15 cellular contexts compared by ENCODE assay signal in genomic region chr21:16608209-16608830, GRCh38.
DNase-seq lines count a peak whose midpoint lies in the region; ATAC-seq, FAIRE-seq and TF ChIP-seq lines count a peak whose summit lies in the region.
"Had no signal": no experiment of that assay in that cellular context is flagged by ENCODE, and none has a peak within 500 bp of the region (broad histone marks: within the 10 kb centered on the region; RNA-seq: fewer than 3 reads in every experiment).

No MANE protein-coding gene starts in this region.

- CTCF ChIA-PET in WTC11 (lab: Charles Lee) = interaction anchor here (0.8 kb wide), 1 partner anchor 153 kb away, joined by 3 read pairs; no protein-coding TSS in a partner anchor
- CTCF ChIA-PET in CD4-positive, alpha-beta T cell (lab: Charles Lee) = no interaction called here

- H3K36me3 ChIP-seq in small intestine (ENCODE audit: control insufficient read depth in 2 of 2, insufficient read depth in 2 of 2, low read length in 2 of 2) (no peaks in the 10 kb centered on the region), pancreas (no peaks in the 10 kb centered on the region)
- H3K36me3 ChIP-seq: neutrophil had no signal

- H4K20me1 ChIP-seq in H9 (ENCODE audit: control insufficient read depth, insufficient read depth, insufficient read length) = no peaks in the 10 kb centered on the region

- H3K36me3 Mint-ChIP-seq in H9 (ENCODE audit: insufficient read depth in 1 of 3, low read depth in 3 of 3) (no peaks in the 10 kb centered on the region), WTC11 (no peaks in the 10 kb centered on the region)
- H3K36me3 Mint-ChIP-seq in CD4-positive, alpha-beta T cell (ENCODE audit: low read depth) = no peaks in the 10 kb centered on the region

- no peak overlapping the region for H2BK12ac ChIP-seq in H9 (ENCODE audit: insufficient read length, low read depth, low read length)

- H3K9me3 Mint-ChIP-seq in H9 (no peaks in the 10 kb centered on the region), WTC11 (no peaks in the 10 kb centered on the region)
- no peaks in the 10 kb centered on the region for H3K9me3 Mint-ChIP-seq in CD4-positive, alpha-beta T cell

- H3K9ac ChIP-seq in H9 (ENCODE audit: extremely low read depth, insufficient read length, low read length) = no peak overlapping the region

- no peak overlapping the region for H4K8ac ChIP-seq in H9 (replicated peaks; ENCODE audit: insufficient read length, low read depth, low read length)

- H3K27ac ChIP-seq in H9 (ENCODE audit: insufficient read length, low read depth, low read length) = no peak overlapping the region
- H3K27ac ChIP-seq in small intestine (ENCODE audit: low read depth in 1 of 2, low read length in 1 of 2) = no peak overlapping the region
- H3K27ac ChIP-seq in CD4-positive, alpha-beta T cell (ENCODE audit: low read depth, low read length) = no peak overlapping the region
- H3K27ac ChIP-seq in pancreas = no peak overlapping the region
- H3K27ac ChIP-seq: neutrophil had no signal

- H3K23ac ChIP-seq in H9 (ENCODE audit: insufficient read length, low read depth, low read length) = no peak overlapping the region

- H2BK120ac ChIP-seq in H9 (ENCODE audit: low read depth, low read length, poor library complexity, severe bottlenecking) = no peak overlapping the region

- intact Hi-C loops in CD4-positive, alpha-beta T cell (cut with DNase I, micrococcal nuclease) = no loop called here
- intact Hi-C loops in pancreas (cut with DNase I) = no loop called here

- no peaks in the 10 kb centered on the region for H3K9me3 ChIP-seq in H9 (ENCODE audit: control insufficient read depth, low read depth, low read length)
- peaks cover 2% of the 10 kb centered on the region for H3K9me3 ChIP-seq in small intestine (ENCODE audit: control insufficient read depth, low read depth)
- H3K9me3 ChIP-seq in CD4-positive, alpha-beta T cell (ENCODE audit: control insufficient read depth, low read length) = no peaks in the 10 kb centered on the region
- no peaks in the 10 kb centered on the region for H3K9me3 ChIP-seq in pancreas
- H3K9me3 ChIP-seq: neutrophil had no signal

- H2AFZ ChIP-seq in H9 (ENCODE audit: low read length) = no peak overlapping the region

- no peak overlapping the region for H3K4me2 ChIP-seq in H9 (ENCODE audit: insufficient read depth, insufficient read length, low read length)

- no peak overlapping the region for H2AK5ac ChIP-seq in H9 (ENCODE audit: insufficient read length, low read length)

- no peaks in the 10 kb centered on the region for H3K79me2 ChIP-seq in H9 (ENCODE audit: insufficient read depth, low read length)

- H4K5ac ChIP-seq in H9 (ENCODE audit: insufficient read length, low read depth, low read length) = no peak overlapping the region

- H2BK20ac ChIP-seq in H9 (ENCODE audit: low read depth, low read length, poor library complexity, severe bottlenecking) = no peak overlapping the region

- no peak overlapping the region for H2BK15ac ChIP-seq in H9 (ENCODE audit: low read depth, low read length)

- H3K27me3 ChIP-seq in H9 (ENCODE audit: insufficient read depth, low read length) (no peaks in the 10 kb centered on the region), small intestine (ENCODE audit: control insufficient read depth in 2 of 2, insufficient read depth in 2 of 2, low read length in 2 of 2) (no peaks in the 10 kb centered on the region), pancreas (no peaks in the 10 kb centered on the region)
- H3K27me3 ChIP-seq in CD4-positive, alpha-beta T cell (ENCODE audit: control insufficient read depth, insufficient read depth, low read length) = no peaks in the 10 kb centered on the region
- H3K27me3 ChIP-seq: neutrophil had no signal

- H3K14ac ChIP-seq in H9 (ENCODE audit: insufficient read depth, low read length) = no peak overlapping the region

- ATAC-seq in WTC11 = peak; percentile 90
- ATAC-seq in CD4-positive, alpha-beta T cell (ENCODE audit: poor library complexity) = no peak
- ATAC-seq in pancreas = no peak

- DNase-seq in ACHN (peak; percentile 33), H9 (no peak), WTC11 (ENCODE audit: low spot score) (no peak), iPS-NIHi11 (ENCODE audit: low spot score) (peak; percentile 40), NCI-H2196 (lab: John Stamatoyannopoulos, UW; ENCODE audit: unreplicated experiment) (no peak), small intestine (no peak), pancreas (no peak)
- DNase-seq in CD4-positive, alpha-beta T cell = no peak
- DNase-seq: activated CD4-positive, alpha-beta T cell treated with anti-CD3 and anti-CD28 coated beads, Interleukin-2, amount 50 U/mL, for 48 hours; activated gamma-delta T cell treated with Interleukin-2 at 50 U/mL for 16 hours; C1 segment of cervical spinal cord; foreskin fibroblast; NCI-H187 had no signal

- POLR2A ChIA-PET in WTC11 (lab: Charles Lee) = no interaction called here
- POLR2A ChIA-PET in CD4-positive, alpha-beta T cell (lab: Charles Lee) = no interaction called here

- FAIRE-seq in small intestine (lab: Jason Lieb, UNC) (no peak), pancreas (lab: Jason Lieb, UNC) (no peak)
- FAIRE-seq: colon had no signal

- in situ Hi-C loops in ACHN (cut with HindIII; ENCODE audit: low pct_ligation_motif_present, low pct_unique_long_range_greater_than_20kb, low sequenced_read_pairs) = no loop called here

- H3K4me1 ChIP-seq in H9 (ENCODE audit: insufficient read depth, low read length) = no peaks in the 10 kb centered on the region
- H3K4me1 ChIP-seq in small intestine (ENCODE audit: control insufficient read depth in 2 of 2, insufficient read depth in 1 of 2, low read depth in 1 of 2, low read length in 1 of 2) = no peaks in the 10 kb centered on the region
- no peaks in the 10 kb centered on the region for H3K4me1 ChIP-seq in pancreas

- no peaks in the 10 kb centered on the region for H3K79me1 ChIP-seq in H9 (ENCODE audit: insufficient read depth, low read depth, low read length, poor library complexity, severe bottlenecking)

- no CpG with 5 or more reads among the region's 3 CpGs for WGBS in H9 (ENCODE audit: extremely low coverage, insufficient read length, low lambda C conversion rate)
- WGBS in small intestine, 3 donors = 88 to 94% (median 90%) methylated on average over 3 of the region's 3 CpGs
- WGBS in pancreas, 2 donors = 89 to 94% methylated on average over 3 of the region's 3 CpGs

- H2BK5ac ChIP-seq in H9 (ENCODE audit: insufficient read length, low read length) = no peak overlapping the region

- no peak overlapping the region for H3K4me3 ChIP-seq in small intestine (ENCODE audit: low read depth in 1 of 2, low read length in 2 of 2)
- H3K4me3 ChIP-seq in pancreas = no peak overlapping the region

- H3K56ac ChIP-seq in H9 (ENCODE audit: insufficient read length, low read depth, low read length) = no peak overlapping the region

- TF ChIP-seq CTCF in H9 (conservative IDR thresholded peaks at IDR 0.05) = peak; percentile 70
- TF ChIP-seq CTCF in WTC11 (IDR thresholded peaks at IDR 0.05) = no peak; the same call in 1 of the 2 replicates
- no peak for TF ChIP-seq CTCF in CD4-positive, alpha-beta T cell (IDR thresholded peaks at IDR 0.05)
- TF ChIP-seq CTCF in pancreas (IDR thresholded peaks at IDR 0.05) = no peak

- no peak overlapping the region for H3K4me3 Mint-ChIP-seq in H9
- no peak overlapping the region for H3K4me3 Mint-ChIP-seq in WTC11
- no peak overlapping the region for H3K4me3 Mint-ChIP-seq in CD4-positive, alpha-beta T cell

- H4K91ac ChIP-seq in H9 (ENCODE audit: insufficient read length, low read depth, low read length) = no peak overlapping the region

- H3K27ac Mint-ChIP-seq in H9 (no peak overlapping the region), WTC11 (no peak overlapping the region)
- H3K27ac Mint-ChIP-seq in CD4-positive, alpha-beta T cell = no peak overlapping the region

- H3K18ac ChIP-seq in H9 (ENCODE audit: insufficient read length, low read depth, low read length) = no peak overlapping the region

- H3K4ac ChIP-seq in H9 (ENCODE audit: low read depth, low read length) = no peak overlapping the region

- H3K23me2 ChIP-seq in H9 (ENCODE audit: insufficient read length, low read depth, low read length, poor library complexity, severe bottlenecking) = no peaks in the 10 kb centered on the region

- no peak overlapping the region for H3T11ph ChIP-seq in H9 (ENCODE audit: low read length)

- H3K27me3 Mint-ChIP-seq in H9 (ENCODE audit: low read depth) (no peaks in the 10 kb centered on the region), WTC11 (ENCODE audit: low read depth) (no peaks in the 10 kb centered on the region)
- no peaks in the 10 kb centered on the region for H3K27me3 Mint-ChIP-seq in CD4-positive, alpha-beta T cell

- H3K4me1 Mint-ChIP-seq in H9 (no peaks in the 10 kb centered on the region; a peak in 1 of 4 replicates), WTC11 (no peaks in the 10 kb centered on the region)
- H3K4me1 Mint-ChIP-seq in CD4-positive, alpha-beta T cell (ENCODE audit: low read depth) = no peaks in the 10 kb centered on the region

TF ChIP-seq in WTC11, 78 proteins besides CTCF, POLR2A, EP300 and RAD21 (continues in another document):
- TF ChIP-seq ELF4 (CRISPR knock-in tag; IDR thresholded peaks at IDR 0.05; ENCODE audit: low read depth) = no peak
- no peak for TF ChIP-seq E2F5 (CRISPR knock-in tag; IDR thresholded peaks at IDR 0.05)
- no peak for TF ChIP-seq MXD4 (CRISPR knock-in tag; IDR thresholded peaks at IDR 0.05; ENCODE audit: borderline replicate concordance)
- no peak for TF ChIP-seq RORB (CRISPR knock-in tag; IDR thresholded peaks at IDR 0.05)
- TF ChIP-seq ZBTB21 (CRISPR knock-in tag; IDR thresholded peaks at IDR 0.05; ENCODE audit: borderline replicate concordance) = no peak
- no peak for TF ChIP-seq MAX (CRISPR knock-in tag; IDR thresholded peaks at IDR 0.05)
- TF ChIP-seq ZNF671 (CRISPR knock-in tag; IDR thresholded peaks at IDR 0.05) = no peak
- TF ChIP-seq NFATC4 (CRISPR knock-in tag; IDR thresholded peaks at IDR 0.05) = no peak
- TF ChIP-seq OVOL2 (CRISPR knock-in tag; IDR thresholded peaks at IDR 0.05; ENCODE audit: borderline replicate concordance) = no peak
- TF ChIP-seq MLX (CRISPR knock-in tag; IDR thresholded peaks at IDR 0.05) = no peak

Comparison
In these comparisons a context has a peak if more than half of its experiments do, and no peak if none do; other contexts are left out.
1. DNase-seq: peak in ACHN (single experiment) and iPS-NIHi11 (single experiment); none in H9 (single experiment), WTC11 (single experiment), NCI-H2196 (single experiment), small intestine (single experiment), CD4-positive, alpha-beta T cell (0 of 10) and pancreas (0 of 6).